In genomic region chr4:123488916-123489315, GRCh38 we compare ENCODE assay signal across 8 cellular contexts.
A peak's percentile ranks its signal among the peaks of the same experiment; 100 is the strongest.
DNase-seq lines count a peak whose midpoint lies in the region; ATAC-seq lines count a peak whose summit lies in the region.

No MANE protein-coding gene starts in this region.

- DNase-seq in UCSD-AML1 (lab: John Stamatoyannopoulos, UW; ENCODE audit: unreplicated experiment) (peak; percentile 10), NCI-H524 treated with DMSO at 0.1 percent for 48 hours (lab: John Stamatoyannopoulos, UW) (no peak), islet precursor cell (no peak), NCI-H146 treated with DMSO at 0.1 percent for 48 hours (lab: John Stamatoyannopoulos, UW; ENCODE audit: unreplicated experiment) (no peak)
- DNase-seq in activated CD4-positive, alpha-beta T cell treated with anti-CD3 and anti-CD28 coated beads, Interleukin-2, amount 50 U/mL, for 48 hours: no peak

- no peaks in the 10 kb centered on the region for H3K4me1 ChIP-seq in mesodermal cell (ENCODE audit: control insufficient read depth, insufficient read depth, low read length, poor library complexity, severe bottlenecking)

- peak; percentile 84 for ATAC-seq in GM19025 (IDR thresholded peaks at IDR 0.05; ENCODE audit: low read depth, unreplicated experiment)
- peak; percentile 86 for ATAC-seq in HG03354 (IDR thresholded peaks at IDR 0.05; ENCODE audit: poor library complexity, severe bottlenecking, unreplicated experiment)

- H3K27ac ChIP-seq in mesodermal cell (ENCODE audit: low read depth, low read length, severe bottlenecking): peak overlapping the region; percentile 2

- no peaks in the 10 kb centered on the region for H3K36me3 ChIP-seq in mesodermal cell (ENCODE audit: control insufficient read depth, insufficient read depth, low read length)

- 75% methylated on average over 2 of the region's 5 CpGs; no CpG with 5 or more reads in 1 of the 2 experiments for WGBS in mesodermal cell (ENCODE audit: insufficient coverage in 2 of 2), 2 experiments

- no peak overlapping the region for H3K4me3 ChIP-seq in mesodermal cell (ENCODE audit: extremely low read depth, insufficient read depth, low read length, poor library complexity, severe bottlenecking)

- H3K9me3 ChIP-seq in mesodermal cell (ENCODE audit: control insufficient read depth, low read length): no peaks in the 10 kb centered on the region
